ENCODE assay signal across 1 cellular context in the genomic region with DNA sequence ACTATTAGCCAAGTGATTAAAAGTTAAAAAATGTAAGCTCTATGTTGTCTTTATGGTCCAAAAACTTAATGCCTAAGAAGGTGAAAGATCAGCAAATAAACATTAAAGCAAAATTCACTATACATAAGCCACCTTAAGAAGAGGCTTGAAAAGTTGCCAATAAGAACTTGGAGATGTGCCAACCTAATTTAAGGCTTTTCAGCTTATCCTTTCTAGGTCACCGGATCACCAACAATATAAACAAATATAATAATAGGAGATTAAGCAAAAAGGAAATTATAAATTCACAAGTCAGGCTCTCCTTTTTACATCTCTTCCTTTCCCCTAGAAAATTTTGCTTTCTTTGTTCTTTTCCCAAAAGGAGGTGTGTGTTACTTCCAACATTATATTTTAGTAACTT.
TF ChIP-seq lines count a peak whose summit lies in the region.

No MANE protein-coding gene starts in this region.

TF ChIP-seq in H1, 55 proteins besides CTCF, POLR2A, EP300 and RAD21:
- TF ChIP-seq KDM4A (IDR thresholded peaks at IDR 0.05; ENCODE audit: low read depth, low read length, severe bottlenecking) = no peak
- no peak for TF ChIP-seq SP1 (IDR thresholded peaks at IDR 0.05; ENCODE audit: low read depth, low read length)
- no peak for TF ChIP-seq ZNF274 (IDR thresholded peaks at IDR 0.05; ENCODE audit: borderline replicate concordance, extremely low read depth, low read length)
- no peak for TF ChIP-seq CHD1 (IDR thresholded peaks at IDR 0.05; ENCODE audit: low read depth, low read length)
- no peak for TF ChIP-seq SIN3A (conservative IDR thresholded peaks at IDR 0.05 in 1 of 2, IDR thresholded peaks at IDR 0.05 in 1 of 2; ENCODE audit: low read depth in 1 of 2, low read length in 2 of 2)
- TF ChIP-seq SUZ12 (IDR thresholded peaks at IDR 0.05; ENCODE audit: low read length) = no peak
- TF ChIP-seq FOSL1 (IDR thresholded peaks at IDR 0.05; ENCODE audit: insufficient read depth, low read depth, low read length) = no peak
- no peak for TF ChIP-seq RFX5 (IDR thresholded peaks at IDR 0.05; ENCODE audit: borderline replicate concordance, low read depth, low read length)
- TF ChIP-seq CBX8 (IDR thresholded peaks at IDR 0.05; ENCODE audit: borderline replicate concordance, low read depth, low read length) = no peak
- TF ChIP-seq SIRT6 (IDR thresholded peaks at IDR 0.05; ENCODE audit: low read length) = no peak
- TF ChIP-seq, protein P1, sequence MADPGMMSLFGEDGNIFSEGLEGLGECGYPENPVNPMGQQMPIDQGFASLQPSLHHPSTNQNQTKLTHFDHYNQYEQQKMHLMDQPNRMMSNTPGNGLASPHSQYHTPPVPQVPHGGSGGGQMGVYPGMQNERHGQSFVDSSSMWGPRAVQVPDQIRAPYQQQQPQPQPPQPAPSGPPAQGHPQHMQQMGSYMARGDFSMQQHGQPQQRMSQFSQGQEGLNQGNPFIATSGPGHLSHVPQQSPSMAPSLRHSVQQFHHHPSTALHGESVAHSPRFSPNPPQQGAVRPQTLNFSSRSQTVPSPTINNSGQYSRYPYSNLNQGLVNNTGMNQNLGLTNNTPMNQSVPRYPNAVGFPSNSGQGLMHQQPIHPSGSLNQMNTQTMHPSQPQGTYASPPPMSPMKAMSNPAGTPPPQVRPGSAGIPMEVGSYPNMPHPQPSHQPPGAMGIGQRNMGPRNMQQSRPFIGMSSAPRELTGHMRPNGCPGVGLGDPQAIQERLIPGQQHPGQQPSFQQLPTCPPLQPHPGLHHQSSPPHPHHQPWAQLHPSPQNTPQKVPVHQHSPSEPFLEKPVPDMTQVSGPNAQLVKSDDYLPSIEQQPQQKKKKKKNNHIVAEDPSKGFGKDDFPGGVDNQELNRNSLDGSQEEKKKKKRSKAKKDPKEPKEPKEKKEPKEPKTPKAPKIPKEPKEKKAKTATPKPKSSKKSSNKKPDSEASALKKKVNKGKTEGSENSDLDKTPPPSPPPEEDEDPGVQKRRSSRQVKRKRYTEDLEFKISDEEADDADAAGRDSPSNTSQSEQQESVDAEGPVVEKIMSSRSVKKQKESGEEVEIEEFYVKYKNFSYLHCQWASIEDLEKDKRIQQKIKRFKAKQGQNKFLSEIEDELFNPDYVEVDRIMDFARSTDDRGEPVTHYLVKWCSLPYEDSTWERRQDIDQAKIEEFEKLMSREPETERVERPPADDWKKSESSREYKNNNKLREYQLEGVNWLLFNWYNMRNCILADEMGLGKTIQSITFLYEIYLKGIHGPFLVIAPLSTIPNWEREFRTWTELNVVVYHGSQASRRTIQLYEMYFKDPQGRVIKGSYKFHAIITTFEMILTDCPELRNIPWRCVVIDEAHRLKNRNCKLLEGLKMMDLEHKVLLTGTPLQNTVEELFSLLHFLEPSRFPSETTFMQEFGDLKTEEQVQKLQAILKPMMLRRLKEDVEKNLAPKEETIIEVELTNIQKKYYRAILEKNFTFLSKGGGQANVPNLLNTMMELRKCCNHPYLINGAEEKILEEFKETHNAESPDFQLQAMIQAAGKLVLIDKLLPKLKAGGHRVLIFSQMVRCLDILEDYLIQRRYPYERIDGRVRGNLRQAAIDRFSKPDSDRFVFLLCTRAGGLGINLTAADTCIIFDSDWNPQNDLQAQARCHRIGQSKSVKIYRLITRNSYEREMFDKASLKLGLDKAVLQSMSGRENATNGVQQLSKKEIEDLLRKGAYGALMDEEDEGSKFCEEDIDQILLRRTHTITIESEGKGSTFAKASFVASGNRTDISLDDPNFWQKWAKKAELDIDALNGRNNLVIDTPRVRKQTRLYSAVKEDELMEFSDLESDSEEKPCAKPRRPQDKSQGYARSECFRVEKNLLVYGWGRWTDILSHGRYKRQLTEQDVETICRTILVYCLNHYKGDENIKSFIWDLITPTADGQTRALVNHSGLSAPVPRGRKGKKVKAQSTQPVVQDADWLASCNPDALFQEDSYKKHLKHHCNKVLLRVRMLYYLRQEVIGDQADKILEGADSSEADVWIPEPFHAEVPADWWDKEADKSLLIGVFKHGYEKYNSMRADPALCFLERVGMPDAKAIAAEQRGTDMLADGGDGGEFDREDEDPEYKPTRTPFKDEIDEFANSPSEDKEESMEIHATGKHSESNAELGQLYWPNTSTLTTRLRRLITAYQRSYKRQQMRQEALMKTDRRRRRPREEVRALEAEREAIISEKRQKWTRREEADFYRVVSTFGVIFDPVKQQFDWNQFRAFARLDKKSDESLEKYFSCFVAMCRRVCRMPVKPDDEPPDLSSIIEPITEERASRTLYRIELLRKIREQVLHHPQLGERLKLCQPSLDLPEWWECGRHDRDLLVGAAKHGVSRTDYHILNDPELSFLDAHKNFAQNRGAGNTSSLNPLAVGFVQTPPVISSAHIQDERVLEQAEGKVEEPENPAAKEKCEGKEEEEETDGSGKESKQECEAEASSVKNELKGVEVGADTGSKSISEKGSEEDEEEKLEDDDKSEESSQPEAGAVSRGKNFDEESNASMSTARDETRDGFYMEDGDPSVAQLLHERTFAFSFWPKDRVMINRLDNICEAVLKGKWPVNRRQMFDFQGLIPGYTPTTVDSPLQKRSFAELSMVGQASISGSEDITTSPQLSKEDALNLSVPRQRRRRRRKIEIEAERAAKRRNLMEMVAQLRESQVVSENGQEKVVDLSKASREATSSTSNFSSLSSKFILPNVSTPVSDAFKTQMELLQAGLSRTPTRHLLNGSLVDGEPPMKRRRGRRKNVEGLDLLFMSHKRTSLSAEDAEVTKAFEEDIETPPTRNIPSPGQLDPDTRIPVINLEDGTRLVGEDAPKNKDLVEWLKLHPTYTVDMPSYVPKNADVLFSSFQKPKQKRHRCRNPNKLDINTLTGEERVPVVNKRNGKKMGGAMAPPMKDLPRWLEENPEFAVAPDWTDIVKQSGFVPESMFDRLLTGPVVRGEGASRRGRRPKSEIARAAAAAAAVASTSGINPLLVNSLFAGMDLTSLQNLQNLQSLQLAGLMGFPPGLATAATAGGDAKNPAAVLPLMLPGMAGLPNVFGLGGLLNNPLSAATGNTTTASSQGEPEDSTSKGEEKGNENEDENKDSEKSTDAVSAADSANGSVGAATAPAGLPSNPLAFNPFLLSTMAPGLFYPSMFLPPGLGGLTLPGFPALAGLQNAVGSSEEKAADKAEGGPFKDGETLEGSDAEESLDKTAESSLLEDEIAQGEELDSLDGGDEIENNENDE (IDR thresholded peaks at IDR 0.05; ENCODE audit: insufficient replicate concordance, low read length) = no peak
- TF ChIP-seq SRF (IDR thresholded peaks at IDR 0.05; ENCODE audit: low read depth, low read length) = no peak
- TF ChIP-seq BACH1 (IDR thresholded peaks at IDR 0.05; ENCODE audit: low read length) = no peak
- TF ChIP-seq MAFK (IDR thresholded peaks at IDR 0.05; ENCODE audit: low read depth, low read length) = no peak
- TF ChIP-seq CREB1 (IDR thresholded peaks at IDR 0.05) = no peak
- no peak for TF ChIP-seq GABPA (IDR thresholded peaks at IDR 0.05; ENCODE audit: borderline replicate concordance, insufficient read depth, low read length)
- TF ChIP-seq, protein P2, sequence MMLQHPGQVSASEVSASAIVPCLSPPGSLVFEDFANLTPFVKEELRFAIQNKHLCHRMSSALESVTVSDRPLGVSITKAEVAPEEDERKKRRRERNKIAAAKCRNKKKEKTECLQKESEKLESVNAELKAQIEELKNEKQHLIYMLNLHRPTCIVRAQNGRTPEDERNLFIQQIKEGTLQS (IDR thresholded peaks at IDR 0.05; ENCODE audit: insufficient read depth, low read depth, low read length) = no peak
- no peak for TF ChIP-seq TCF12 (IDR thresholded peaks at IDR 0.05; ENCODE audit: low read depth, low read length)
